Comparison of ENCODE assay signal across 23 cellular contexts in the genomic region with DNA sequence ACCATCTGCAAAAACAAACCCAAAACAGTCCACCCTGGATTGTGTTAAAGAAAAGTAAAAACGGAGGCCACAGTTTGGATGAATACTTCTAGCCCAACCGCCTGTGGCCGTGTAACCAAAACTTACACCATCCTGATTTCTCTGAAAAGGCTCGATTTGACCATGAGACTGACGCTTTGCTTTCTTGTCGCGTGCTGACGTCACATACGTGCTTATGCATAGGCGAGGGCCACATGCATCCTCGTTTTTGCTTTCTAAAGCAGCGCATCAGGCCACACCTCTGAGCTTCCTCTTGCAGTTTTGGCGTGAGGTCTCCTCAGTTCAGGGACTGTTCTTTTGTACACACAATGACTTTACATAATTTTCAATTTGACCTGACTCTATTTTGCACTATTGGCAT.
"Had no signal": no experiment of that assay in that cellular context is flagged by ENCODE, and none has a peak within 500 bp of the region (broad histone marks: within the 10 kb centered on the region; RNA-seq: fewer than 3 reads in every experiment).

No MANE protein-coding gene starts in this region.

- H3K9me3 ChIP-seq: SJCRH30 had no signal

- DNase-seq: IMR-90; Kasumi-1; MM.1S; NCI-H1092 treated with DMSO at 0.1 percent for 48 hours; NCI-H1436; NCI-H187; NCI-H2029; NCI-H2081 treated with DMSO at 0.1 percent for 48 hours; NCI-H2171; NCI-H226; NCI-H446; NCI-H510A; NCI-H524 treated with DMSO at 0.1 percent for 48 hours; NCI-H69; NCI-H774; NK-92 treated with Interleukin-12 subunit alpha and Interleukin-12 subunit beta, amount 100 ng/mL, for 24 hours; SHP77 treated with DMSO at 0.1 percent for 48 hours; SJCRH30 had no signal

- H3K27ac ChIP-seq: KMS-11, RWPE1, SJCRH30 had no signal

- H3K36me3 ChIP-seq: SJCRH30 had no signal

- H3K4me1 ChIP-seq: SJCRH30 had no signal

- H3K4me2 ChIP-seq: KMS-11 had no signal

- H3K27me3 ChIP-seq: SJCRH30 had no signal

- H3K4me3 ChIP-seq: SJCRH30 had no signal

- ATAC-seq: Panc1, PC-3, SK-N-SH treated with all-trans-retinoic acid at 6 μM for 48 hours had no signal

- H3K9ac ChIP-seq: KMS-11 had no signal
